ENCODE assay signal across 1 cellular context in genomic region chr14:24113801-24114535, GRCh38.
TF ChIP-seq lines count a peak whose summit lies in the region.

No MANE protein-coding gene starts in this region.

TF ChIP-seq in neural cell, 6 proteins besides CTCF, POLR2A, EP300 and RAD21 (continued from another document):
- TF ChIP-seq SMC3 (conservative IDR thresholded peaks at IDR 0.05; ENCODE audit: poor library complexity): peak; percentile 36
